18 cellular contexts compared by ENCODE assay signal in genomic region chr7:115015619-115016018, GRCh38.
A peak's percentile ranks its signal among the peaks of the same experiment; 100 is the strongest.
DNase-seq lines count a peak whose midpoint lies in the region; ATAC-seq, FAIRE-seq and TF ChIP-seq lines count a peak whose summit lies in the region.
"Had no signal": no experiment of that assay in that cellular context is flagged by ENCODE, and none has a peak within 500 bp of the region (broad histone marks: within the 10 kb centered on the region; RNA-seq: fewer than 3 reads in every experiment).

No MANE protein-coding gene starts in this region.

- peak; percentile 78 for DNase-seq in AG04450 (ENCODE audit: low read depth, low spot score)
- DNase-seq in H54 (ENCODE audit: insufficient read length, low spot score), result peak; percentile 18
- DNase-seq in brain microvascular endothelial cell, result peak; percentile 91
- no peak for DNase-seq in mucosa of descending colon
- DNase-seq in GF-D8 (lab: John Stamatoyannopoulos, UW), result no peak
- DNase-seq in NCI-H1694 (lab: John Stamatoyannopoulos, UW), result no peak
- no peak for DNase-seq in cerebellar nuclear complex (lab: John Stamatoyannopoulos, UW)
- DNase-seq: activated CD8-positive, alpha-beta memory T cell treated with anti-CD3 and anti-CD28 coated beads, Interleukin-2, amount 10 ng/mL, durations not matched to agents 7 days and 5 days; activated naive CD4-positive, alpha-beta T cell treated with anti-CD3 and anti-CD28 coated beads, Interleukin-2, amount 50 U/mL, for 16 hours; NCI-H1417; NCI-H446; stomach; WERI-Rb-1 had no signal

- FAIRE-seq in H54 (lab: Jason Lieb, UNC), result no peak
- FAIRE-seq: GM12878 had no signal

- TF ChIP-seq CTCF in AG04450 (IDR thresholded peaks at IDR 0.05; ENCODE audit: low read depth, low read length), result no peak
- TF ChIP-seq CTCF in brain microvascular endothelial cell (IDR thresholded peaks at IDR 0.05; ENCODE audit: low read depth, low read length, missing control alignments), result no peak
- no peak for TF ChIP-seq CTCF in mucosa of descending colon (IDR thresholded peaks at IDR 0.05)

- no peaks in the 10 kb centered on the region for H3K4me1 ChIP-seq in mucosa of descending colon (ENCODE audit: low read depth)
- H3K4me1 ChIP-seq: stomach had no signal

- no peak for TF ChIP-seq POLR2A in H54 (IDR thresholded peaks at IDR 0.05; ENCODE audit: low read depth, low read length)

- ATAC-seq in mucosa of descending colon, result peak; percentile 40
- no peak for ATAC-seq in GM21367 (IDR thresholded peaks at IDR 0.05; ENCODE audit: unreplicated experiment)
- ATAC-seq: activated CD8-positive, alpha-beta memory T cell treated with anti-CD3 and anti-CD28 coated beads, Interleukin-2, amount 10 ng/mL, durations not matched to agents 7 days and 5 days; GM12878 had no signal

- CTCF ChIA-PET in AG04450 (lab: Charles Lee), result no interaction called here

- H3K27me3 ChIP-seq in AG04450 (ENCODE audit: control insufficient read depth, insufficient read depth, low read length) (no peaks in the 10 kb centered on the region), brain microvascular endothelial cell (replicated peaks) (no peaks in the 10 kb centered on the region)
- H3K27me3 ChIP-seq: neutrophil, stomach had no signal

- intact Hi-C loops in mucosa of descending colon (cut with DNase I, micrococcal nuclease), result no loop called here

- POLR2A ChIA-PET in AG04450 (lab: Yijun Ruan, JAX), result no interaction called here

- H3K27ac ChIP-seq in AG04450 (ENCODE audit: low read depth, low read length) (no peak overlapping the region), brain microvascular endothelial cell (peak overlapping the region; percentile 9)
- H3K27ac ChIP-seq: neutrophil, SK-N-MC, WERI-Rb-1 had no signal

- H3K4me3 ChIP-seq in AG04450 (ENCODE audit: low read depth, low read length) (no peak overlapping the region), brain microvascular endothelial cell (ENCODE audit: low read depth, low read length) (no peak overlapping the region), mucosa of descending colon (no peak overlapping the region)
- H3K4me3 ChIP-seq: GM12878, lung, SK-N-MC, stomach had no signal

- H3K36me3 ChIP-seq in brain microvascular endothelial cell (replicated peaks) (no peaks in the 10 kb centered on the region), mucosa of descending colon (ENCODE audit: low read depth) (no peaks in the 10 kb centered on the region)
- H3K36me3 ChIP-seq: neutrophil, WERI-Rb-1 had no signal

- H3K9me3 ChIP-seq in AG04450 (ENCODE audit: control insufficient read depth, insufficient read depth, low read length) (no peaks in the 10 kb centered on the region), mucosa of descending colon (no peaks in the 10 kb centered on the region)
- H3K9me3 ChIP-seq: neutrophil, stomach had no signal

- in situ Hi-C loops in brain microvascular endothelial cell (cut with HindIII; ENCODE audit: low pct_ligation_motif_present, low sequenced_read_pairs), result no loop called here

Comparison
In these comparisons a context has a peak if more than half of its experiments do, and no peak if none do; other contexts are left out.
1. DNase-seq: peak in AG04450 (single experiment), H54 (single experiment) and brain microvascular endothelial cell (single experiment); none in mucosa of descending colon (0 of 3), GF-D8 (single experiment), NCI-H1694 (single experiment) and cerebellar nuclear complex (0 of 2).